8 cellular contexts compared by ENCODE assay signal in the genomic region with DNA sequence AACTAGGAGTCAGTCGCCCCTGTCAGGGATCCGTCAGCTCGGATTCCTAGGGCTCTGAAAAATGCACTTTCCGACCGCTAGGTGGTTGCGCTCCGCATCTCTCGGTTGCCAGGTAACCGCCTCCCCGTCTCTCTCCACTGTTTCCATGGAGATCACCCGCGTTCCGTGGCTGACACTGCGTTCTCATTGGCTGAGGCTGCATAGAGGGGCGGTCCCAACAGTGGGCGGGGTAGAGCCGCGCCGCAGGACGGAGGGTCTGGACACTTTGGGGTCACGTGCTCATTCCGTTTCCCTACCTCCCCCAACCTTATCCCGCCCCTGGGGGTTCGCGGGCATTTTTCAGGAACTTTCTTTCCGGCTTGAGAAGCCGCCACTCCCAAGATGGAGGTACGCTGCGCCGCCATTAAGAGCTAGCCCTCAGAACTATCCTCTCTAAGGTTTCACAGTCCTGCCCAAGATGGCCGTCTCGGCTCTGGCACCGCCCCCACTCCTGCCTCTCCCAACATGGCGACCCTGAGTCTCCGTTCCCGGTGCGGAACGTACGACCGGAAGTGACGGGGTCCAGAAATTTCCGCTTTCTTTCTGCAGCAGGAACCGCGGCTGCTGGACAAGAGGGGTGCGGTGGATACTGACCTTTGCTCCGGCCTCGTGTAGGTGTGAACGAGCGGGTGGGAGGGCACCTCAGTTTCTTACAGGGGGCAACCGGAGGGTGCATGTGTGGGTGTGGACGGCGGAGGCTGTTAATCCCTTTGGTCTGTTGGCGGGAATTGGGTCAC. TPM values are rescaled to one million over a fixed set of nuclear protein-coding genes. Genes with fewer than 3 reads are reported as not detected.
DNase-seq lines count a peak whose midpoint lies in the region; ATAC-seq, FAIRE-seq and TF ChIP-seq lines count a peak whose summit lies in the region.

ODAD3 (minus strand) TSS at position 65 of the 776 bp plus-strand sequence. CDS start 105 bp downstream, outside the sequence.
A gene with protein sequence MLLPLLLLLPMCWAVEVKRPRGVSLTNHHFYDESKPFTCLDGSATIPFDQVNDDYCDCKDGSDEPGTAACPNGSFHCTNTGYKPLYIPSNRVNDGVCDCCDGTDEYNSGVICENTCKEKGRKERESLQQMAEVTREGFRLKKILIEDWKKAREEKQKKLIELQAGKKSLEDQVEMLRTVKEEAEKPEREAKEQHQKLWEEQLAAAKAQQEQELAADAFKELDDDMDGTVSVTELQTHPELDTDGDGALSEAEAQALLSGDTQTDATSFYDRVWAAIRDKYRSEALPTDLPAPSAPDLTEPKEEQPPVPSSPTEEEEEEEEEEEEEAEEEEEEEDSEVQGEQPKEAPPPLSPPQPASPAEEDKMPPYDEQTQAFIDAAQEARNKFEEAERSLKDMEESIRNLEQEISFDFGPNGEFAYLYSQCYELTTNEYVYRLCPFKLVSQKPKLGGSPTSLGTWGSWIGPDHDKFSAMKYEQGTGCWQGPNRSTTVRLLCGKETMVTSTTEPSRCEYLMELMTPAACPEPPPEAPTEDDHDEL (plus strand): TSS at position 579 of the 776 bp plus-strand sequence. CDS start 483 bp downstream, outside the sequence.

- peak; percentile 88 for TF ChIP-seq POLR2A in GM12891 (IDR thresholded peaks at IDR 0.05; ENCODE audit: low read depth, low read length)

- peak; percentile 100 for FAIRE-seq in GM12891 (lab: Jason Lieb, UNC)

- peak; percentile 96 for DNase-seq in GM12891 (ENCODE audit: insufficient read length, low spot score)
- DNase-seq in NCI-H1436 (lab: John Stamatoyannopoulos, UW): peak; percentile 99
- DNase-seq in T follicular helper cell (ENCODE audit: low read depth): peak; percentile 96
- peak; percentile 99 for DNase-seq in amniotic stem cell (lab: John Stamatoyannopoulos, UW)
- peak; percentile 99 for DNase-seq in left cardiac atrium
- DNase-seq in posterior vena cava (ENCODE audit: low spot score): peak; percentile 99
- peak; percentile 100 for DNase-seq in ureter (ENCODE audit: low spot score)

- intact Hi-C loops in left cardiac atrium (cut with DNase I): loop anchor here in 1 of 2 donors (10.0 kb wide), 1 partner anchor 60 kb away; the partner anchor contains the start of gene SWSAP1
- intact Hi-C loops in posterior vena cava (cut with DNase I): no loop called here

- ATAC-seq in HG02840 (IDR thresholded peaks at IDR 0.05; ENCODE audit: low FRiP score, unreplicated experiment): peak; percentile 89
- ATAC-seq in left cardiac atrium: peak; percentile 98

TF ChIP-seq in GM12891, 5 proteins besides CTCF, POLR2A, EP300 and RAD21:
- TF ChIP-seq TAF1 (IDR thresholded peaks at IDR 0.05; ENCODE audit: low read depth, low read length) (peak; percentile 88; the same call in 1 of the 2 replicates), POU2F2 (IDR thresholded peaks at IDR 0.05; ENCODE audit: low read depth, low read length) (peak; percentile 62; the same call in 1 of the 2 replicates), SPI1 (IDR thresholded peaks at IDR 0.05; ENCODE audit: low read depth, low read length) (0 out of 2 replicates have a peak, but pooled peaks have one; percentile 25), POLR2AphosphoS5 (IDR thresholded peaks at IDR 0.05; ENCODE audit: low read depth, low read length) (peak; percentile 92), PAX5 (IDR thresholded peaks at IDR 0.05; ENCODE audit: insufficient read depth, low read length, severe bottlenecking) (no peak)

RNA-seq across cellular contexts. Expression of gene ODAD3, which starts in this region (rescaled TPM):
- polyA plus RNA-seq in GM12891 (2012; ENCODE audit: low read depth, missing spikeins): 0.23 TPM
- under 1 TPM; 0.56 to 0.68 TPM for total RNA-seq in left cardiac atrium
- total RNA-seq in posterior vena cava: under 1 TPM in 1 of 2 donors, not detected in 1; 0.69 TPM
- 0.78 TPM for total RNA-seq in ureter

RNA-seq across cellular contexts. Expression of the second gene that starts in this region (rescaled TPM):
- polyA plus RNA-seq in GM12891 (2012; ENCODE audit: low read depth, missing spikeins): 168 TPM
- total RNA-seq in left cardiac atrium (100 to 1,000 TPM; 132 to 139 TPM), posterior vena cava (100 to 1,000 TPM; 161 to 188 TPM), ureter (267 TPM)

Comparison
In these comparisons a context has a peak if more than half of its experiments do, and no peak if none do; other contexts are left out.
1. Peak in every context shown above with its lines: DNase-seq and ATAC-seq.